9 cellular contexts compared by ENCODE assay signal in genomic region chr17:48194097-48194550, GRCh38.
DNase-seq lines count a peak whose midpoint lies in the region; ATAC-seq, FAIRE-seq and TF ChIP-seq lines count a peak whose summit lies in the region.
"Had no signal": no experiment of that assay in that cellular context is flagged by ENCODE, and none has a peak within 500 bp of the region (broad histone marks: within the 10 kb centered on the region; RNA-seq: fewer than 3 reads in every experiment).

No MANE protein-coding gene starts in this region.

- TF ChIP-seq CTCF in A549 (IDR thresholded peaks at IDR 0.05) = no peak

- POLR2A ChIA-PET in A549 (lab: Yijun Ruan, JAX) = interaction anchor here (0.5 kb wide), 1 partner anchor 453 kb away, joined by 4 read pairs; no protein-coding TSS in a partner anchor

- ATAC-seq in A549 (no peak), HG03139 (IDR thresholded peaks at IDR 0.05; ENCODE audit: unreplicated experiment) (no peak), GM21367 (IDR thresholded peaks at IDR 0.05; ENCODE audit: unreplicated experiment) (no peak)

- no peak overlapping the region for H3K4me3 ChIP-seq in A549

- TF ChIP-seq POLR2A in A549 (IDR thresholded peaks at IDR 0.05; ENCODE audit: low read length) = no peak

- no peaks in the 10 kb centered on the region for H3K9me3 ChIP-seq in A549

- no peak for FAIRE-seq in A549 (lab: Jason Lieb, UNC)

- CTCF ChIA-PET in A549 (lab: Yijun Ruan, JAX) = interaction anchor here (0.9 to 2.1 kb wide), 11 partner anchors 9 to 141 kb away, joined by 3 to 8 read pairs (median 4); no protein-coding TSS in a partner anchor

- H3K4me1 ChIP-seq in A549 = peaks cover 10% of the 10 kb centered on the region

- H3K4me2 ChIP-seq in A549 = no peak overlapping the region

- H3K27ac ChIP-seq in A549 = no peak overlapping the region

- no peak for TF ChIP-seq RAD21 in A549 (conservative IDR thresholded peaks at IDR 0.05 in 1 of 2, IDR thresholded peaks at IDR 0.05 in 1 of 2)

- TF ChIP-seq EP300 in A549 (IDR thresholded peaks at IDR 0.05) = no peak

- DNase-seq in A549 (ENCODE audit: low read depth in 1 of 2, low spot score in 1 of 2) = peak in 1 of 2 experiments; percentile 41
- DNase-seq in EH (ENCODE audit: low read depth) = peak; percentile 90
- DNase-seq in NCI-H510A treated with DMSO at 0.1 percent for 48 hours (lab: John Stamatoyannopoulos, UW) = peak; percentile 98
- DNase-seq in dermis microvascular lymphatic vessel endothelial cell (ENCODE audit: low read depth in 2 of 2) = peak; percentile 18 to 83
- no peak for DNase-seq in 8988T
- DNase-seq in SIG-M5 (lab: John Stamatoyannopoulos, UW) = no peak
- DNase-seq: anterior cingulate cortex had no signal

- 49% methylated on average over 5 of the region's 5 CpGs for WGBS in A549 (ENCODE audit: missing lambda C conversion rate)

TF ChIP-seq in A549, 52 proteins besides CTCF, POLR2A, EP300 and RAD21:
- TF ChIP-seq FOSB (CRISPR knock-in tag; IDR thresholded peaks at IDR 0.05) (no peak), GATA3 (IDR thresholded peaks at IDR 0.05; ENCODE audit: borderline replicate concordance) (peak; percentile 64; the same call in 1 of the 2 replicates)

Comparison
In these comparisons a context has a peak if more than half of its experiments do, and no peak if none do; other contexts are left out.
1. DNase-seq: peak in EH (single experiment), NCI-H510A treated with DMSO at 0.1 percent for 48 hours (single experiment) and dermis microvascular lymphatic vessel endothelial cell (2 of 2); none in 8988T (single experiment) and SIG-M5 (single experiment).